In genomic region chr11:68424101-68424632, GRCh38 we compare ENCODE assay signal across 18 cellular contexts.
"Had no signal": no experiment of that assay in that cellular context is flagged by ENCODE, and none has a peak within 500 bp of the region (broad histone marks: within the 10 kb centered on the region; RNA-seq: fewer than 3 reads in every experiment).

No MANE protein-coding gene starts in this region.

- H3K9me3 ChIP-seq: SJCRH30 had no signal

- H3K27ac ChIP-seq: SJCRH30 had no signal

- DNase-seq: KBM-7, MV-4-11, NCI-H1048, NCI-H1105, NCI-H1417, NCI-H1436 treated with DMSO at 0.1 percent for 48 hours, NCI-H1694, NCI-H187 treated with DMSO at 0.1 percent for 48 hours, NCI-H2029 treated with DMSO at 0.1 percent for 48 hours, NCI-H2171 treated with DMSO at 0.1 percent for 48 hours, NCI-H345, NCI-H524, NCI-H526 treated with DMSO at 0.1 percent for 48 hours, NCI-H748 treated with DMSO at 0.1 percent for 48 hours, RPMI8226, SHP77 treated with DMSO at 0.1 percent for 48 hours had no signal

- ATAC-seq: SK-N-SH treated with all-trans-retinoic acid at 6 μM for 48 hours had no signal

- H3K4me3 ChIP-seq: SJCRH30 had no signal

- H3K27me3 ChIP-seq: SJCRH30 had no signal
